15 cellular contexts compared by ENCODE assay signal in genomic region chr12:104454997-104455396, GRCh38. TPM values are rescaled to one million over a fixed set of nuclear protein-coding genes. Genes with fewer than 3 reads are reported as not detected.
DNase-seq lines count a peak whose midpoint lies in the region; ATAC-seq, FAIRE-seq and TF ChIP-seq lines count a peak whose summit lies in the region.
"Had no signal": no experiment of that assay in that cellular context is flagged by ENCODE, and none has a peak within 500 bp of the region (broad histone marks: within the 10 kb centered on the region; RNA-seq: fewer than 3 reads in every experiment).

No MANE protein-coding gene starts in this region.

- H3K27ac ChIP-seq in tibial artery: no peak overlapping the region
- H3K27ac ChIP-seq: heart right ventricle had no signal

- H3K4me1 ChIP-seq in tibial artery: peaks cover 0 to 14% (median 4%) of the 10 kb centered on the region in 4 donors

- peaks cover 0 to 2% (median 0%) of the 10 kb centered on the region in 3 donors for H3K9me3 Mint-ChIP-seq in IgD-negative memory B cell
- peaks cover 2% of the 10 kb centered on the region for H3K9me3 Mint-ChIP-seq in activated CD4-positive, alpha-beta T cell treated with anti-CD3 and anti-CD28 coated beads for 36 hours (ENCODE audit: low read depth)

- H3K36me3 Mint-ChIP-seq in IgD-negative memory B cell: no peaks in the 10 kb centered on the region
- H3K36me3 Mint-ChIP-seq in activated CD4-positive, alpha-beta T cell treated with anti-CD3 and anti-CD28 coated beads for 36 hours (ENCODE audit: low read depth): no peaks in the 10 kb centered on the region

- no peaks in the 10 kb centered on the region for H3K27me3 Mint-ChIP-seq in IgD-negative memory B cell
- H3K27me3 Mint-ChIP-seq in activated CD4-positive, alpha-beta T cell treated with anti-CD3 and anti-CD28 coated beads for 36 hours: no peaks in the 10 kb centered on the region

- no peak for TF ChIP-seq CTCF in bronchial epithelial cell (IDR thresholded peaks at IDR 0.05; ENCODE audit: insufficient read depth, low read length, severe bottlenecking)
- TF ChIP-seq CTCF in omental fat pad (IDR thresholded peaks at IDR 0.05): no peak
- TF ChIP-seq CTCF in tibial artery (IDR thresholded peaks at IDR 0.05): no peak
- no peak for TF ChIP-seq CTCF in GM20000 (IDR thresholded peaks at IDR 0.05; ENCODE audit: extremely low read depth, missing control alignments)

- FAIRE-seq in bronchial epithelial cell (lab: Jason Lieb, UNC): peak; percentile 86

- H3K27ac Mint-ChIP-seq in IgD-negative memory B cell: peak overlapping the region in 1 of 3 donors; percentile 93
- H3K27ac Mint-ChIP-seq in activated CD4-positive, alpha-beta T cell treated with anti-CD3 and anti-CD28 coated beads for 36 hours: no peak overlapping the region
- H3K27ac Mint-ChIP-seq: T-helper 1 cell treated with Interleukin-12 subunit alpha and Interleukin-12 subunit beta and Interleukin-4 antibody, amounts not matched to agents 30 μg/mL and 1 μg/mL, for 36 hours had no signal

- no peaks in the 10 kb centered on the region for H3K9me3 ChIP-seq in tibial artery

- H3K4me3 Mint-ChIP-seq in IgD-negative memory B cell: peak overlapping the region in 3 of 4 donors; percentile 98 to 99 (median 99)
- H3K4me3 Mint-ChIP-seq in activated CD4-positive, alpha-beta T cell treated with anti-CD3 and anti-CD28 coated beads for 36 hours: no peak overlapping the region

- CTCF ChIA-PET in activated CD4-positive, alpha-beta T cell treated with anti-CD3 and anti-CD28 coated beads for 36 hours (lab: Charles Lee): no interaction called here

- H3K36me3 ChIP-seq in bronchial epithelial cell (ENCODE audit: control insufficient read depth, insufficient read depth, low read length): no peaks in the 10 kb centered on the region
- H3K36me3 ChIP-seq in tibial artery: no peaks in the 10 kb centered on the region
- H3K36me3 ChIP-seq: heart right ventricle had no signal

- intact Hi-C loops in tibial artery (cut with DNase I; ENCODE audit: low total_unique reads): loop anchor here (5.0 kb wide), 3 partner anchors 217 to 1837 kb away; no protein-coding TSS in a partner anchor
- intact Hi-C loops in activated CD4-positive, alpha-beta T cell treated with anti-CD3 and anti-CD28 coated beads for 36 hours (cut with DNase I, micrococcal nuclease): loop anchor here (5.0 kb wide), 2 partner anchors 73 to 613 kb away; partner anchors contain the start of gene NT5DC3 (in 1 of the 2)

- POLR2A ChIA-PET in activated CD4-positive, alpha-beta T cell treated with anti-CD3 and anti-CD28 coated beads for 36 hours (lab: Charles Lee): no interaction called here

- DNase-seq in Daoy (ENCODE audit: low read depth) (peak; percentile 92), bronchial epithelial cell (ENCODE audit: low read depth) (peak; percentile 98), omental fat pad (ENCODE audit: low spot score) (no peak), tibial artery (no peak), GM20000 (ENCODE audit: low spot score) (no peak), medulla oblongata (ENCODE audit: extremely low spot score) (no peak)
- no peak for DNase-seq in activated CD4-positive, alpha-beta T cell treated with anti-CD3 and anti-CD28 coated beads for 36 hours
- DNase-seq: DMS79 treated with DMSO at 0.1 percent for 48 hours; GOT3; heart right ventricle; NCI-H1417; NK-92 treated with Interleukin-12 subunit alpha and Interleukin-12 subunit beta, amount 100 ng/mL, for 24 hours; stimulated activated CD4-positive, alpha-beta T cell treated with anti-CD3 and anti-CD28 coated beads, Interleukin-12 subunit alpha, Interleukin-12 subunit beta, amount 100 ng/mL, for 4 hours had no signal

- peak; percentile 26 for ATAC-seq in omental fat pad (ENCODE audit: low FRiP score)
- ATAC-seq in activated CD4-positive, alpha-beta T cell treated with anti-CD3 and anti-CD28 coated beads for 36 hours: no peak
- ATAC-seq: heart right ventricle had no signal

- peaks cover 14 to 21% (median 14%) of the 10 kb centered on the region in 3 donors for H3K4me1 Mint-ChIP-seq in IgD-negative memory B cell
- peaks cover 20% of the 10 kb centered on the region for H3K4me1 Mint-ChIP-seq in activated CD4-positive, alpha-beta T cell treated with anti-CD3 and anti-CD28 coated beads for 36 hours

- H3K4me3 ChIP-seq in bronchial epithelial cell (ENCODE audit: low read depth, low read length): no peak overlapping the region
- no peak overlapping the region for H3K4me3 ChIP-seq in tibial artery
- H3K4me3 ChIP-seq: heart right ventricle had no signal

- no peaks in the 10 kb centered on the region for H3K27me3 ChIP-seq in bronchial epithelial cell (ENCODE audit: control insufficient read depth, insufficient read depth, low read length)
- H3K27me3 ChIP-seq in tibial artery: no peaks in the 10 kb centered on the region
- H3K27me3 ChIP-seq: heart right ventricle had no signal

RNA-seq across cellular contexts. Expression of gene CHST11, which starts 1.8 kb away (rescaled TPM):
- total RNA-seq in Daoy (2014; rRNA removed; shearing (Covaris generic)): 28.8 and 37.8 TPM in 2 replicates
- 41.7 TPM for polyA plus RNA-seq in IgD-negative memory B cell
- 4.2 and 7.9 TPM in 2 replicates for total RNA-seq in bronchial epithelial cell
- total RNA-seq in omental fat pad: 10 to 100 TPM; 12.2 to 58.6 (median 30.1) TPM
- 10 to 100 TPM; 33.3 to 33.6 TPM for total RNA-seq in activated CD4-positive, alpha-beta T cell treated with anti-CD3 and anti-CD28 coated beads for 36 hours

Comparison
In these comparisons a context has a peak if more than half of its experiments do, and no peak if none do; other contexts are left out.
1. DNase-seq: peak in Daoy (single experiment) and bronchial epithelial cell (single experiment); none in omental fat pad (single experiment), tibial artery (0 of 2), GM20000 (single experiment), medulla oblongata (single experiment) and activated CD4-positive, alpha-beta T cell treated with anti-CD3 and anti-CD28 coated beads for 36 hours (single experiment).